In the genomic region with DNA sequence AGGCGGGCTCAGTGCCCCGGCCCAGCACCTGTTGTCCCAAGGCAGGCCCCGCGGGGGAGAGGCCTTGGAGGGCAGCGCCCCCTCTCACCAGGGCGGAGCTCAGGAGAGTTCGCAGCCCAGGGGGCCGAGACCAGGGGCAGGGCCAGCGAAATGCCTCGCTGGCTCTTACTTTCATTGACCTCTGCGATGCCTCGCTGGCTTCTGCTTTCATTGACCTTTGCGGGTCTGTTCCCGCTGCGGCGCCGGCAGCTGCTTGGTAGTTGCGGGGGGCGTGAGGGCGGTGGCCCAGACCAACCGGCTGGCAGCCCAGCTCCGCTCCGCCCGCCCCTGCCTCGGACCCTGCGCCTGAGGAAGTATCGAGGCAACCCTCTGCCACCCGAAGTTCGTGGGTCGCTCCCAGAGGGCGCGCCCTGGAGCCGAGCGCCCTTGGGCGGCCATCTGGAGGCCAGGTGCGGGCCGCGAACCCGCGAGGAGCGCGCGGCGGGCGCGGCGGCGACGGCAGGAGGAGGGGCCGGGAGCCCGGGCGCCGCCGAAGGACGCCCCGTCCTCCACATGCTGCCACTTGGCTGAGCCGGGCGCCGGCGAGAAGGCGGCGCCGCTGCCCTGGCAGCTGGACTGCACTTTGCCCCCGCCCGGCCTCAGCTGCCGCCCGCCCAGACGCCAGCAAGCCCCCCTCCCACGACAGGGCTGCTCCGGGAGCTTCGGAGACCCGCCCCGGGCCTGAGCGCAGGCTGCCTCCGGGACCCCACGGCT, we compare ENCODE assay signal across 1 cellular context.
TF ChIP-seq lines count a peak whose summit lies in the region.

No MANE protein-coding gene starts in this region.

TF ChIP-seq in HepG2, 621 proteins besides CTCF, POLR2A, EP300 and RAD21 (continued from another document and continues in another):
- TF ChIP-seq TSC22D2 (CRISPR knock-in tag; IDR thresholded peaks at IDR 0.05; ENCODE audit: borderline replicate concordance) (no peak; the same call in 1 of the 2 replicates), ZNF3 (CRISPR knock-in tag; IDR thresholded peaks at IDR 0.05) (no peak), ZNF841 (CRISPR knock-in tag; IDR thresholded peaks at IDR 0.05; ENCODE audit: borderline replicate concordance) (peak; percentile 79; the same call in 1 of the 2 replicates), RARG (CRISPR knock-in tag; IDR thresholded peaks at IDR 0.05; ENCODE audit: low read depth) (no peak; the same call in 1 of the 2 replicates), ZNF674 (CRISPR knock-in tag; IDR thresholded peaks at IDR 0.05; ENCODE audit: low read depth) (0 out of 2 replicates have a peak, but pooled peaks have one; percentile 75), MTF1 (CRISPR knock-in tag; IDR thresholded peaks at IDR 0.05) (no peak), GPN1 (CRISPR knock-in tag; IDR thresholded peaks at IDR 0.05; ENCODE audit: borderline replicate concordance) (0 out of 2 replicates have a peak, but pooled peaks have one; percentile 54), PHF8 (CRISPR knock-in tag; IDR thresholded peaks at IDR 0.05) (peak; percentile 84), ZFP90 (CRISPR knock-in tag; IDR thresholded peaks at IDR 0.05; ENCODE audit: borderline replicate concordance) (peak; percentile 93), NBN (conservative IDR thresholded peaks at IDR 0.05) (no peak), ZNF296 (CRISPR knock-in tag; conservative IDR thresholded peaks at IDR 0.05) (no peak), ARNT2 (CRISPR knock-in tag; IDR thresholded peaks at IDR 0.05; ENCODE audit: low read depth) (0 out of 2 replicates have a peak, but pooled peaks have one; percentile 14), ZNF747 (CRISPR knock-in tag; IDR thresholded peaks at IDR 0.05; ENCODE audit: borderline replicate concordance) (no peak; the same call in 1 of the 2 replicates), RBM39 (IDR thresholded peaks at IDR 0.05; ENCODE audit: low read depth, low read length, poor library complexity, severe bottlenecking) (peak; percentile 60), ATF7-NPFF (CRISPR knock-in tag; IDR thresholded peaks at IDR 0.05; ENCODE audit: low read depth) (peak; percentile 20), ZNF367 (CRISPR knock-in tag; IDR thresholded peaks at IDR 0.05; ENCODE audit: borderline replicate concordance) (no peak), SMARCE1 (IDR thresholded peaks at IDR 0.05; ENCODE audit: borderline replicate concordance) (no peak), ZKSCAN1 (IDR thresholded peaks at IDR 0.05; ENCODE audit: low read length) (no peak), SIN3A (IDR thresholded peaks at IDR 0.05; ENCODE audit: borderline replicate concordance, low read depth, low read length) (peak; percentile 63; the same call in 1 of the 2 replicates), TARDBP (CRISPR knock-in tag; IDR thresholded peaks at IDR 0.05) (peak; percentile 76), ZNF136 (CRISPR knock-in tag; IDR thresholded peaks at IDR 0.05; ENCODE audit: low read depth) (no peak), ZNF879 (CRISPR knock-in tag; IDR thresholded peaks at IDR 0.05) (no peak), ZNF616 (CRISPR knock-in tag; IDR thresholded peaks at IDR 0.05; ENCODE audit: low read depth) (no peak), MEIS1 (CRISPR knock-in tag; IDR thresholded peaks at IDR 0.05; ENCODE audit: borderline replicate concordance) (no peak), U2AF2 (IDR thresholded peaks at IDR 0.05; ENCODE audit: low read depth, low read length) (no peak)
- TF ChIP-seq, protein P1, sequence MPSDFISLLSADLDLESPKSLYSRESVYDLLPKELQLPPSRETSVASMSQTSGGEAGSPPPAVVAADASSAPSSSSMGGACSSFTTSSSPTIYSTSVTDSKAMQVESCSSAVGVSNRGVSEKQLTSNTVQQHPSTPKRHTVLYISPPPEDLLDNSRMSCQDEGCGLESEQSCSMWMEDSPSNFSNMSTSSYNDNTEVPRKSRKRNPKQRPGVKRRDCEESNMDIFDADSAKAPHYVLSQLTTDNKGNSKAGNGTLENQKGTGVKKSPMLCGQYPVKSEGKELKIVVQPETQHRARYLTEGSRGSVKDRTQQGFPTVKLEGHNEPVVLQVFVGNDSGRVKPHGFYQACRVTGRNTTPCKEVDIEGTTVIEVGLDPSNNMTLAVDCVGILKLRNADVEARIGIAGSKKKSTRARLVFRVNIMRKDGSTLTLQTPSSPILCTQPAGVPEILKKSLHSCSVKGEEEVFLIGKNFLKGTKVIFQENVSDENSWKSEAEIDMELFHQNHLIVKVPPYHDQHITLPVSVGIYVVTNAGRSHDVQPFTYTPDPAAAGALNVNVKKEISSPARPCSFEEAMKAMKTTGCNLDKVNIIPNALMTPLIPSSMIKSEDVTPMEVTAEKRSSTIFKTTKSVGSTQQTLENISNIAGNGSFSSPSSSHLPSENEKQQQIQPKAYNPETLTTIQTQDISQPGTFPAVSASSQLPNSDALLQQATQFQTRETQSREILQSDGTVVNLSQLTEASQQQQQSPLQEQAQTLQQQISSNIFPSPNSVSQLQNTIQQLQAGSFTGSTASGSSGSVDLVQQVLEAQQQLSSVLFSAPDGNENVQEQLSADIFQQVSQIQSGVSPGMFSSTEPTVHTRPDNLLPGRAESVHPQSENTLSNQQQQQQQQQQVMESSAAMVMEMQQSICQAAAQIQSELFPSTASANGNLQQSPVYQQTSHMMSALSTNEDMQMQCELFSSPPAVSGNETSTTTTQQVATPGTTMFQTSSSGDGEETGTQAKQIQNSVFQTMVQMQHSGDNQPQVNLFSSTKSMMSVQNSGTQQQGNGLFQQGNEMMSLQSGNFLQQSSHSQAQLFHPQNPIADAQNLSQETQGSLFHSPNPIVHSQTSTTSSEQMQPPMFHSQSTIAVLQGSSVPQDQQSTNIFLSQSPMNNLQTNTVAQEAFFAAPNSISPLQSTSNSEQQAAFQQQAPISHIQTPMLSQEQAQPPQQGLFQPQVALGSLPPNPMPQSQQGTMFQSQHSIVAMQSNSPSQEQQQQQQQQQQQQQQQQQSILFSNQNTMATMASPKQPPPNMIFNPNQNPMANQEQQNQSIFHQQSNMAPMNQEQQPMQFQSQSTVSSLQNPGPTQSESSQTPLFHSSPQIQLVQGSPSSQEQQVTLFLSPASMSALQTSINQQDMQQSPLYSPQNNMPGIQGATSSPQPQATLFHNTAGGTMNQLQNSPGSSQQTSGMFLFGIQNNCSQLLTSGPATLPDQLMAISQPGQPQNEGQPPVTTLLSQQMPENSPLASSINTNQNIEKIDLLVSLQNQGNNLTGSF (CRISPR knock-in tag; IDR thresholded peaks at IDR 0.05) = peak; percentile 4; the same call in 1 of the 2 replicates
- TF ChIP-seq, protein P2, sequence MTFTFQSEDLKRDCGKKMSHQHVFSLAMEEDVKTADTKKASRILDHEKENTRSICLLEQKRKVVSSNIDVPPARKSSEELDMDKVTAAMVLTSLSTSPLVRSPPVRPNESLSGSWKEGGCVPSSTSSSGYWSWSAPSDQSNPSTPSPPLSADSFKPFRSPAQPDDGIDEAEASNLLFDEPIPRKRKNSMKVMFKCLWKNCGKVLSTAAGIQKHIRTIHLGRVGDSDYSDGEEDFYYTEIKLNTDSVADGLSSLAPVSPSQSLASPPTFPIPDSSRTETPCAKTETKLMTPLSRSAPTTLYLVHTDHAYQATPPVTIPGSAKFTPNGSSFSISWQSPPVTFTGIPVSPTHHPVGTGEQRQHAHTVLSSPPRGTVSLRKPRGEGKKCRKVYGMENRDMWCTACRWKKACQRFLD (CRISPR knock-in tag; IDR thresholded peaks at IDR 0.05; ENCODE audit: borderline replicate concordance) = no peak; the same call in 1 of the 2 replicates
- TF ChIP-seq, protein P3, sequence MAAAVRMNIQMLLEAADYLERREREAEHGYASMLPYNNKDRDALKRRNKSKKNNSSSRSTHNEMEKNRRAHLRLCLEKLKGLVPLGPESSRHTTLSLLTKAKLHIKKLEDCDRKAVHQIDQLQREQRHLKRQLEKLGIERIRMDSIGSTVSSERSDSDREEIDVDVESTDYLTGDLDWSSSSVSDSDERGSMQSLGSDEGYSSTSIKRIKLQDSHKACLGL (CRISPR knock-in tag; IDR thresholded peaks at IDR 0.05) = peak; percentile 59
- TF ChIP-seq, protein P4, sequence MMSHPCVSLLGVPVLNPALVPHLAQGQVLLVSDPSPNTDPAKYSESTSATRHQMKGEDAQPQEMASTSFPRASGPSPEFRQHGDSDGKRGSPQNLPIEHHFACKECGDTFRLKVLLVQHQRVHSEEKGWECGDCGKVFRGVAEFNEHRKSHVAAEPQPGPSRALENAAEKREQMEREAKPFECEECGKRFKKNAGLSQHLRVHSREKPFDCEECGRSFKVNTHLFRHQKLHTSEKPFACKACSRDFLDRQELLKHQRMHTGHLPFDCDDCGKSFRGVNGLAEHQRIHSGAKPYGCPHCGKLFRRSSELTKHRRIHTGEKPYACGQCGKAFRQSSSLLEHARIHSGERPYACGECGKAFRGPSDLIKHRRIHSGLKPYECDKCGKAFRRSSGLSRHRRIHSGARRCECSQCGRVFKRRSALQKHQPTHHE (CRISPR knock-in tag; IDR thresholded peaks at IDR 0.05; ENCODE audit: borderline replicate concordance) = peak; percentile 83
- TF ChIP-seq, protein P5, sequence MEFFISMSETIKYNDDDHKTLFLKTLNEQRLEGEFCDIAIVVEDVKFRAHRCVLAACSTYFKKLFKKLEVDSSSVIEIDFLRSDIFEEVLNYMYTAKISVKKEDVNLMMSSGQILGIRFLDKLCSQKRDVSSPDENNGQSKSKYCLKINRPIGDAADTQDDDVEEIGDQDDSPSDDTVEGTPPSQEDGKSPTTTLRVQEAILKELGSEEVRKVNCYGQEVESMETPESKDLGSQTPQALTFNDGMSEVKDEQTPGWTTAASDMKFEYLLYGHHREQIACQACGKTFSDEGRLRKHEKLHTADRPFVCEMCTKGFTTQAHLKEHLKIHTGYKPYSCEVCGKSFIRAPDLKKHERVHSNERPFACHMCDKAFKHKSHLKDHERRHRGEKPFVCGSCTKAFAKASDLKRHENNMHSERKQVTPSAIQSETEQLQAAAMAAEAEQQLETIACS (CRISPR knock-in tag; IDR thresholded peaks at IDR 0.05) = 0 out of 2 replicates have a peak, but pooled peaks have one; percentile 46
- TF ChIP-seq, protein P6, sequence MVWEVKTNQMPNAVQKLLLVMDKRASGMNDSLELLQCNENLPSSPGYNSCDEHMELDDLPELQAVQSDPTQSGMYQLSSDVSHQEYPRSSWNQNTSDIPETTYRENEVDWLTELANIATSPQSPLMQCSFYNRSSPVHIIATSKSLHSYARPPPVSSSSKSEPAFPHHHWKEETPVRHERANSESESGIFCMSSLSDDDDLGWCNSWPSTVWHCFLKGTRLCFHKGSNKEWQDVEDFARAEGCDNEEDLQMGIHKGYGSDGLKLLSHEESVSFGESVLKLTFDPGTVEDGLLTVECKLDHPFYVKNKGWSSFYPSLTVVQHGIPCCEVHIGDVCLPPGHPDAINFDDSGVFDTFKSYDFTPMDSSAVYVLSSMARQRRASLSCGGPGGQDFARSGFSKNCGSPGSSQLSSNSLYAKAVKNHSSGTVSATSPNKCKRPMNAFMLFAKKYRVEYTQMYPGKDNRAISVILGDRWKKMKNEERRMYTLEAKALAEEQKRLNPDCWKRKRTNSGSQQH (CRISPR knock-in tag; IDR thresholded peaks at IDR 0.05; ENCODE audit: low read depth) = no peak
- TF ChIP-seq, protein P7, sequence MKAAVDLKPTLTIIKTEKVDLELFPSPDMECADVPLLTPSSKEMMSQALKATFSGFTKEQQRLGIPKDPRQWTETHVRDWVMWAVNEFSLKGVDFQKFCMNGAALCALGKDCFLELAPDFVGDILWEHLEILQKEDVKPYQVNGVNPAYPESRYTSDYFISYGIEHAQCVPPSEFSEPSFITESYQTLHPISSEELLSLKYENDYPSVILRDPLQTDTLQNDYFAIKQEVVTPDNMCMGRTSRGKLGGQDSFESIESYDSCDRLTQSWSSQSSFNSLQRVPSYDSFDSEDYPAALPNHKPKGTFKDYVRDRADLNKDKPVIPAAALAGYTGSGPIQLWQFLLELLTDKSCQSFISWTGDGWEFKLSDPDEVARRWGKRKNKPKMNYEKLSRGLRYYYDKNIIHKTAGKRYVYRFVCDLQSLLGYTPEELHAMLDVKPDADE (CRISPR knock-in tag; IDR thresholded peaks at IDR 0.05) = no peak
- TF ChIP-seq, protein P8, sequence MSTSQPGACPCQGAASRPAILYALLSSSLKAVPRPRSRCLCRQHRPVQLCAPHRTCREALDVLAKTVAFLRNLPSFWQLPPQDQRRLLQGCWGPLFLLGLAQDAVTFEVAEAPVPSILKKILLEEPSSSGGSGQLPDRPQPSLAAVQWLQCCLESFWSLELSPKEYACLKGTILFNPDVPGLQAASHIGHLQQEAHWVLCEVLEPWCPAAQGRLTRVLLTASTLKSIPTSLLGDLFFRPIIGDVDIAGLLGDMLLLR (CRISPR knock-in tag; IDR thresholded peaks at IDR 0.05) = peak; percentile 58; the same call in 1 of the 2 replicates
- TF ChIP-seq, protein P9, sequence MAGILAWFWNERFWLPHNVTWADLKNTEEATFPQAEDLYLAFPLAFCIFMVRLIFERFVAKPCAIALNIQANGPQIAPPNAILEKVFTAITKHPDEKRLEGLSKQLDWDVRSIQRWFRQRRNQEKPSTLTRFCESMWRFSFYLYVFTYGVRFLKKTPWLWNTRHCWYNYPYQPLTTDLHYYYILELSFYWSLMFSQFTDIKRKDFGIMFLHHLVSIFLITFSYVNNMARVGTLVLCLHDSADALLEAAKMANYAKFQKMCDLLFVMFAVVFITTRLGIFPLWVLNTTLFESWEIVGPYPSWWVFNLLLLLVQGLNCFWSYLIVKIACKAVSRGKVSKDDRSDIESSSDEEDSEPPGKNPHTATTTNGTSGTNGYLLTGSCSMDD (CRISPR knock-in tag; IDR thresholded peaks at IDR 0.05) = no peak
- TF ChIP-seq, protein P10, sequence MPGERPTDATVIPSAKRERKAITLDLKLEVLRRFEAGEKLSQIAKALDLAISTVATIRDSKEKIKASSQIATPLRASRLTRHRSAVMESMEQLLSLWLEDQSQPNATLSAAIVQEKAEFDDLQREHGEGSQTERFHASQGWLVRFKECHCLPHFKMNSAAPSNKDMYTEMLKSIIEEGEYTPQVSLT (CRISPR knock-in tag; IDR thresholded peaks at IDR 0.05; ENCODE audit: borderline replicate concordance, low read depth) = no peak
- TF ChIP-seq, protein P11, sequence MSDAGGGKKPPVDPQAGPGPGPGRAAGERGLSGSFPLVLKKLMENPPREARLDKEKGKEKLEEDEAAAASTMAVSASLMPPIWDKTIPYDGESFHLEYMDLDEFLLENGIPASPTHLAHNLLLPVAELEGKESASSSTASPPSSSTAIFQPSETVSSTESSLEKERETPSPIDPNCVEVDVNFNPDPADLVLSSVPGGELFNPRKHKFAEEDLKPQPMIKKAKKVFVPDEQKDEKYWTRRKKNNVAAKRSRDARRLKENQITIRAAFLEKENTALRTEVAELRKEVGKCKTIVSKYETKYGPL (CRISPR knock-in tag; IDR thresholded peaks at IDR 0.05) = no peak
